1 cellular context compared by ENCODE assay signal in genomic region chr6:135820340-135820739, GRCh38.
TF ChIP-seq lines count a peak whose summit lies in the region.

No MANE protein-coding gene starts in this region.

TF ChIP-seq in GM23338, 12 proteins besides CTCF, POLR2A, EP300 and RAD21 (continued from another document):
- TF ChIP-seq ZNF331 (CRISPR knock-in tag; IDR thresholded peaks at IDR 0.05; ENCODE audit: low read depth) (no peak), STAT1 (IDR thresholded peaks at IDR 0.05; ENCODE audit: unreplicated experiment) (no peak)
